In genomic region chr4:146522098-146522861, GRCh38 we compare ENCODE assay signal across 8 cellular contexts. TPM values are rescaled to one million over a fixed set of nuclear protein-coding genes. Genes with fewer than 3 reads are reported as not detected.
DNase-seq lines count a peak whose midpoint lies in the region; ATAC-seq, FAIRE-seq and TF ChIP-seq lines count a peak whose summit lies in the region.

No MANE protein-coding gene starts in this region.

- no peaks in the 10 kb centered on the region for H3K9me3 ChIP-seq in mucosa of stomach (ENCODE audit: control insufficient read depth, low read length)

- DNase-seq in D721Med (ENCODE audit: insufficient read length, low spot score) (peak; percentile 64), HT1080 (ENCODE audit: low read depth) (peak; percentile 77), OCI-M1 (lab: John Stamatoyannopoulos, UW) (peak; percentile 96), activated T-cell treated with anti-CD3 and anti-CD28 coated beads for 48 hours (ENCODE audit: low read depth) (peak; percentile 81)
- DNase-seq in stimulated activated CD8-positive, alpha-beta memory T cell treated with anti-CD3 and anti-CD28 coated beads, Interleukin-4, amount 100 ng/mL, for 48 hours, result peak; percentile 95

- TF ChIP-seq CTCF in D721Med (IDR thresholded peaks at IDR 0.05; ENCODE audit: insufficient read depth, missing control alignments), result no peak

- peak overlapping the region; percentile 99 for H3K9ac ChIP-seq in mucosa of stomach (ENCODE audit: low read length)

- ATAC-seq in GM21390 (IDR thresholded peaks at IDR 0.05; ENCODE audit: unreplicated experiment) (peak; percentile 73), esophagus mucosa (peak; percentile 91)

- peak overlapping the region; percentile 100 for H3K4me3 ChIP-seq in mucosa of stomach (ENCODE audit: low read length)

- no peaks in the 10 kb centered on the region for H3K27me3 ChIP-seq in mucosa of stomach (ENCODE audit: control insufficient read depth, insufficient read depth, low read length)

- H3K4me1 ChIP-seq in mucosa of stomach (ENCODE audit: control insufficient read depth, insufficient read depth, low read length), result peaks cover 13% of the 10 kb centered on the region

- no peak for FAIRE-seq in D721Med (lab: Jason Lieb, UNC)

- H3K36me3 ChIP-seq in mucosa of stomach (ENCODE audit: control insufficient read depth, insufficient read depth, low read length), result no peaks in the 10 kb centered on the region

RNA-seq across cellular contexts. Expression of gene SLC10A7, which starts 0.5 kb away (rescaled TPM):
- total RNA-seq in HT1080 (2014; rRNA removed; shearing (Covaris generic)), result 5.6 and 5.8 TPM in 2 replicates
- polyA plus RNA-seq in HT1080 (2015; cell fraction: cytosol; rRNA removed), result 5.0 and 6.2 TPM in 2 replicates
- 8.9 and 9.7 TPM in 2 replicates for polyA plus RNA-seq in HT1080 (2015; cell fraction: nucleus; rRNA removed)
- 12.7 TPM for total RNA-seq in esophagus mucosa

Comparison
In these comparisons a context has a peak if more than half of its experiments do, and no peak if none do; other contexts are left out.
1. Peak in every context shown above with its lines: DNase-seq, ATAC-seq and H3K4me3 ChIP-seq.